27 cellular contexts compared by ENCODE assay signal in genomic region chr2:240358821-240359342, GRCh38.
"Had no signal": no experiment of that assay in that cellular context is flagged by ENCODE, and none has a peak within 500 bp of the region (broad histone marks: within the 10 kb centered on the region; RNA-seq: fewer than 3 reads in every experiment).

No MANE protein-coding gene starts in this region.

- H3K9me3 ChIP-seq: gastrocnemius medialis, ovary, prostate gland, thyroid gland had no signal

- H3K9me3 Mint-ChIP-seq: immature natural killer cell had no signal

- H3K27ac Mint-ChIP-seq: activated CD8-positive, alpha-beta T cell treated with anti-CD3 and anti-CD28 coated beads for 36 hours; activated naive CD8-positive, alpha-beta T cell; activated T-cell treated with anti-CD3 and anti-CD28 coated beads, Interleukin-2, amount 50 U/mL, for 72 hours; immature natural killer cell; natural killer cell treated with Interleukin-12 subunit alpha and Interleukin-12 subunit beta and Interleukin-15 and Interleukin-18, amount 100 ng/mL, for 72 hours; stimulated activated naive B cell treated with anti-CD40 and anti-IgM and Interleukin-4, amounts not matched to agents 10 μg/mL and 1 μg/mL and 100 μg/mL, for 72 hours had no signal

- H3K4me3 Mint-ChIP-seq: activated CD8-positive, alpha-beta T cell treated with anti-CD3 and anti-CD28 coated beads for 36 hours; activated naive CD8-positive, alpha-beta T cell; activated T-cell treated with anti-CD3 and anti-CD28 coated beads, Interleukin-2, amount 50 U/mL, for 72 hours; immature natural killer cell; natural killer cell treated with Interleukin-12 subunit alpha and Interleukin-12 subunit beta and Interleukin-15 and Interleukin-18, amount 100 ng/mL, for 72 hours; stimulated activated naive B cell treated with anti-CD40 and anti-IgM and Interleukin-4, amounts not matched to agents 10 μg/mL and 1 μg/mL and 100 μg/mL, for 72 hours had no signal

- H3K4me3 ChIP-seq: body of pancreas, coronary artery, dorsolateral prefrontal cortex, gastrocnemius medialis, mucosa of descending colon, ovary, prostate gland, stomach, thyroid gland, upper lobe of right lung had no signal

- H3K4me1 Mint-ChIP-seq: immature natural killer cell had no signal

- H3K4me1 ChIP-seq: body of pancreas, prostate gland, stomach, thyroid gland, upper lobe of right lung had no signal

- DNase-seq: activated CD4-positive, alpha-beta T cell treated with anti-CD3 and anti-CD28 coated beads, Interleukin-2, amount 50 U/mL, for 1 hour; activated CD8-positive, alpha-beta T cell treated with anti-CD3 and anti-CD28 coated beads for 36 hours; activated naive CD4-positive, alpha-beta T cell; activated T-cell treated with anti-CD3 and anti-CD28 coated beads, Interleukin-2, amount 50 U/mL, for 72 hours; anterior cingulate cortex; cerebellar nuclear complex; effector memory CD4-positive, alpha-beta T cell; hypothalamus; immature natural killer cell; retina; stimulated activated CD4-positive, alpha-beta T cell treated with anti-CD3 and anti-CD28 coated beads, Interleukin-15, amount 100 ng/mL, for 24 hours; stimulated activated CD4-positive, alpha-beta T cell treated with anti-CD3 and anti-CD28 coated beads, Interleukin-2, amount 100 ng/mL, for 24 hours; stimulated activated naive B cell treated with anti-CD40 and anti-IgM and Interleukin-4, amounts not matched to agents 10 μg/mL and 1 μg/mL and 100 μg/mL, for 72 hours; stomach; T-helper 2 cell; thyroid gland; upper lobe of right lung had no signal

- ATAC-seq: activated CD8-positive, alpha-beta T cell treated with anti-CD3 and anti-CD28 coated beads for 36 hours; activated T-cell treated with anti-CD3 and anti-CD28 coated beads, Interleukin-2, amount 50 U/mL, for 72 hours; body of pancreas; gastrocnemius medialis; left colon; mucosa of descending colon; upper lobe of right lung had no signal

- H3K36me3 ChIP-seq: gastrocnemius medialis, ovary, prostate gland, stomach, thyroid gland, upper lobe of right lung had no signal

- H3K27ac ChIP-seq: body of pancreas, coronary artery, dorsolateral prefrontal cortex, gastrocnemius medialis, ovary, prostate gland, stomach, thyroid gland, upper lobe of right lung had no signal

- H3K36me3 Mint-ChIP-seq: immature natural killer cell; natural killer cell treated with Interleukin-12 subunit alpha and Interleukin-12 subunit beta and Interleukin-15 and Interleukin-18, amount 100 ng/mL, for 72 hours had no signal
